8 cellular contexts compared by ENCODE assay signal in the genomic region with DNA sequence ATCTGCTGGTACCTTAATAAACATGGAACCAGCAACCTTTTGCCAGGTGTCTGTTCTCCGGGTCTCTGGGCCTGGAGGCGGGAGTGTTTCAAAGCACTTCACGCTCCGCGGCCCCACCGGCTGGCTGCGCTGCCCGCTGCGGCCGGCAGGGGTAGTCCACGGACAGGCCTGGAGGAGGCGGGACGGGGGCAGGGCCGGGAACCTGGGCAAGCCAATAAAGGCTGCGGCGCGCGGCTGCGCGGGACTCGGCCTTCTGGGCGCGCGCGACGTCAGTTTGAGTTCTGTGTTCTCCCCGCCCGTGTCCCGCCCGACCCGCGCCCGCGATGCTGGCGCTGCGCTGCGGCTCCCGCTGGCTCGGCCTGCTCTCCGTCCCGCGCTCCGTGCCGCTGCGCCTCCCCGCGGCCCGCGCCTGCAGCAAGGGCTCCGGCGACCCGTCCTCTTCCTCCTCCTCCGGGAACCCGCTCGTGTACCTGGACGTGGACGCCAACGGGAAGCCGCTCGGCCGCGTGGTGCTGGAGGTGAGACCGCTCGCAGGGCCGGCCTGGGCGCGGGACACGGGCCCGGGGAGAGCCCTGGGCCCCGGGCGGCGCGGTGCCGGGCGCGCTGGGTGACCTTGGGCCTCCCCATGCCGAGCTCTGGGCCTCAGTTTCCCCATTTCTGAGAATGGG. TPM values are rescaled to one million over a fixed set of nuclear protein-coding genes. Genes with fewer than 3 reads are reported as not detected.
A peak's percentile ranks its signal among the peaks of the same experiment; 100 is the strongest.
DNase-seq lines count a peak whose midpoint lies in the region; ATAC-seq, FAIRE-seq and TF ChIP-seq lines count a peak whose summit lies in the region.

Gene PPIF, plus strand, starts transcription at position 244 of the 668 bp plus-strand sequence. Its CDS starts 80 bp downstream, at position 324.

- TF ChIP-seq CTCF in HL-60 (IDR thresholded peaks at IDR 0.05; ENCODE audit: insufficient read depth, low read length) = peak; percentile 73
- peak; percentile 76 to 90 (median 83) for TF ChIP-seq CTCF in H1 (IDR thresholded peaks at IDR 0.05; ENCODE audit: control extremely low read depth in 1 of 3, insufficient read depth in 1 of 3, low read depth in 1 of 3, low read length in 3 of 3)

- peaks cover 0 to 14% (median 6%) of the 10 kb centered on the region in 4 experiments; a peak in 6 of 7 replicates for H3K4me1 ChIP-seq in H1 (replicated peaks in 1 of 4; ENCODE audit: control insufficient read depth in 3 of 4, insufficient read depth in 4 of 4, low read length in 3 of 4)
- H3K4me1 ChIP-seq in mesendoderm (ENCODE audit: control insufficient read depth, low read depth, low read length) = peaks cover 4% of the 10 kb centered on the region

- no peak within 1 kb of the TSS for H3K14ac ChIP-seq in H1 (ENCODE audit: insufficient read length)

- FAIRE-seq in H1 (lab: Jason Lieb, UNC) = no peak

- H3K27ac ChIP-seq in HL-60 (replicated peaks) (peak within 1 kb of the TSS; percentile 99), H1 (ENCODE audit: low read depth, low read length) (peak within 1 kb of the TSS; percentile 43; the same call in 1 of the 2 replicates), mesendoderm (ENCODE audit: low read depth, low read length) (no peak within 1 kb of the TSS)

- no peaks in the 10 kb centered on the region for H3K9me3 ChIP-seq in H1 (ENCODE audit: insufficient read depth in 2 of 2, low read depth in 1 of 2, low read length in 1 of 2)

- TF ChIP-seq RAD21 in H1 (IDR thresholded peaks at IDR 0.05 in 1 of 2, conservative IDR thresholded peaks at IDR 0.05 in 1 of 2; ENCODE audit: low read depth in 2 of 2, low read length in 2 of 2) = peak; percentile 59 to 68

- H2BK120ac ChIP-seq in H1 (replicated peaks; ENCODE audit: low read depth, low read length) (no peak within 1 kb of the TSS), mesendoderm (ENCODE audit: low read depth, low read length) (no peak within 1 kb of the TSS)

- no peak within 1 kb of the TSS for H2BK12ac ChIP-seq in H1 (ENCODE audit: low read depth, low read length)

- POLR2A ChIA-PET in H1 (lab: Charles Lee; ENCODE audit: partially characterized antibody) = interaction anchor here (0.8 to 2.2 kb wide), 12 partner anchors 11 to 190 kb away, joined by 3 to 12 read pairs (median 3); no protein-coding TSS in a partner anchor

- H3K23me2 ChIP-seq in H1 (ENCODE audit: low read depth, low read length) = peaks cover 8% of the 10 kb centered on the region; the same call in 1 of the 2 replicates

- H2BK15ac ChIP-seq in H1 (ENCODE audit: low read length) (peak within 1 kb of the TSS; percentile 29; the same call in 1 of the 2 replicates), mesendoderm (replicated peaks; ENCODE audit: low read depth) (no peak within 1 kb of the TSS)

- H2AK5ac ChIP-seq in H1 (ENCODE audit: low read depth, low read length) = no peak within 1 kb of the TSS
- H2AK5ac ChIP-seq in mesendoderm (ENCODE audit: low read length) = no peak within 1 kb of the TSS

- H2BK20ac ChIP-seq in H1 (ENCODE audit: low read length) = no peak within 1 kb of the TSS

- H3K9ac ChIP-seq in H1 (replicated peaks in 1 of 4; ENCODE audit: extremely low read depth in 1 of 4, low read depth in 3 of 4, low read length in 3 of 4) (peak within 1 kb of the TSS; percentile 21 to 93 (median 62); a peak in 6 of 7 replicates), mesendoderm (ENCODE audit: low read length) (peak within 1 kb of the TSS; percentile 89)

- ATAC-seq in GM19463 (IDR thresholded peaks at IDR 0.05; ENCODE audit: unreplicated experiment) = peak; percentile 77
- ATAC-seq in activated CD8-positive, alpha-beta memory T cell treated with anti-CD3 and anti-CD28 coated beads, Interleukin-2, amount 10 ng/mL, durations not matched to agents 7 days and 5 days = peak; percentile 90

- H4K91ac ChIP-seq in H1 (replicated peaks; ENCODE audit: insufficient read length, low read length) = peak within 1 kb of the TSS; percentile 94

- peak in 1 of 2 experiments; percentile 67; a peak in 1 of 3 replicates for TF ChIP-seq POLR2A in H1 (IDR thresholded peaks at IDR 0.05; ENCODE audit: control extremely low read depth in 1 of 2, low read depth in 2 of 2, low read length in 2 of 2)

- no peak for TF ChIP-seq EP300 in H1 (IDR thresholded peaks at IDR 0.05; ENCODE audit: borderline replicate concordance in 1 of 2, low read depth in 2 of 2, low read length in 2 of 2)

- DNase-seq in COR-L47 (lab: John Stamatoyannopoulos, UW) = peak; percentile 79
- DNase-seq in HL-60 (ENCODE audit: low read depth in 1 of 2, low spot score in 1 of 2) = peak; percentile 86 to 92
- peak; percentile 87 for DNase-seq in NK-92 treated with Interleukin-12 subunit alpha and Interleukin-12 subunit beta, amount 100 ng/mL, for 24 hours (lab: John Stamatoyannopoulos, UW)
- DNase-seq in activated CD8-positive, alpha-beta memory T cell treated with anti-CD3 and anti-CD28 coated beads, Interleukin-2, amount 10 ng/mL, durations not matched to agents 7 days and 5 days = peak; percentile 95
- peak; percentile 64 to 98 for DNase-seq in H1 (ENCODE audit: low read depth in 1 of 2, low spot score in 2 of 2)
- DNase-seq in mesendoderm = peak; percentile 93
- peak; percentile 93 for DNase-seq in stimulated activated CD8-positive, alpha-beta memory T cell treated with anti-CD3 and anti-CD28 coated beads, Interleukin-12 subunit alpha, Interleukin-12 subunit beta, amount 100 ng/mL, for 4 hours (ENCODE audit: low read depth)

- H4K8ac ChIP-seq in H1 (ENCODE audit: extremely low read depth, insufficient read depth, low read length) (peak within 1 kb of the TSS; percentile 92), mesendoderm (ENCODE audit: low read depth, low read length) (no peak within 1 kb of the TSS)

- no peak within 1 kb of the TSS for H3K56ac ChIP-seq in H1 (replicated peaks; ENCODE audit: insufficient read length, low read depth, low read length)
- H3K56ac ChIP-seq in mesendoderm (ENCODE audit: low read length) = peak within 1 kb of the TSS; percentile 97

- H2BK5ac ChIP-seq in H1 (ENCODE audit: low read depth, low read length) (no peak within 1 kb of the TSS), mesendoderm (ENCODE audit: low read length) (no peak within 1 kb of the TSS)

- H4K5ac ChIP-seq in H1 (ENCODE audit: insufficient read length, low read depth, low read length) = peak within 1 kb of the TSS; percentile 31
- H4K5ac ChIP-seq in mesendoderm (ENCODE audit: low read length) = no peak within 1 kb of the TSS

- peaks cover 78% of the 10 kb centered on the region for H3K4me1 Mint-ChIP-seq in activated CD8-positive, alpha-beta memory T cell treated with anti-CD3 and anti-CD28 coated beads, Interleukin-2, amount 10 ng/mL, durations not matched to agents 7 days and 5 days

- H3K4me2 ChIP-seq in H1 (ENCODE audit: insufficient read depth in 1 of 2, low read depth in 2 of 2, low read length in 2 of 2) (peak within 1 kb of the TSS; percentile 64 to 92), mesendoderm (ENCODE audit: low read length) (peak within 1 kb of the TSS; percentile 63)

- H3K23ac ChIP-seq in H1 (ENCODE audit: insufficient read length) (no peak within 1 kb of the TSS), mesendoderm (ENCODE audit: low read length) (peak within 1 kb of the TSS; percentile 85)

- WGBS in H1 (ENCODE audit: extremely low coverage in 1 of 2, insufficient coverage in 1 of 2, insufficient read length in 1 of 2, insufficient replicate concordance in 2 of 2, low coverage in 1 of 2, low lambda C conversion rate in 2 of 2, missing lambda C conversion rate in 1 of 2), 2 experiments = 2% methylated on average over 39 of the region's 77 CpGs; no CpG with 5 or more reads in 1 of the 2 experiments
- WGBS in mesendoderm (ENCODE audit: extremely low coverage, insufficient coverage, low lambda C conversion rate) = no CpG with 5 or more reads among the region's 77 CpGs

- H3K4me3 ChIP-seq in HL-60 (replicated peaks; ENCODE audit: insufficient read depth, low read length) (peak within 1 kb of the TSS; percentile 70), H1 (ENCODE audit: extremely low read depth in 1 of 4, insufficient read depth in 2 of 4, low read depth in 3 of 4, low read length in 4 of 4) (peak within 1 kb of the TSS; percentile 54 to 77 (median 58)), mesendoderm (ENCODE audit: low read length) (peak within 1 kb of the TSS; percentile 75)

- no peak within 1 kb of the TSS for H3K4ac ChIP-seq in H1 (replicated peaks; ENCODE audit: insufficient read length, low read depth, low read length)
- H3K4ac ChIP-seq in mesendoderm (ENCODE audit: low read depth, low read length) = peak within 1 kb of the TSS; percentile 49

- peak within 1 kb of the TSS; percentile 16 for H2AFZ ChIP-seq in H1 (ENCODE audit: low read length)

- peaks cover 12 to 15% of the 10 kb centered on the region in 2 experiments for H4K20me1 ChIP-seq in H1 (replicated peaks in 1 of 2; ENCODE audit: control insufficient read depth in 1 of 2, insufficient read depth in 2 of 2, low read length in 2 of 2)

- H3K18ac ChIP-seq in H1 (ENCODE audit: extremely low read depth, low read length) (peak within 1 kb of the TSS; percentile 93), mesendoderm (ENCODE audit: low read length) (peak within 1 kb of the TSS; percentile 35)

- H3K36me3 ChIP-seq in H1 (ENCODE audit: control insufficient read depth in 2 of 4, insufficient read depth in 4 of 4, low read length in 3 of 4) = peaks cover 12 to 30% (median 18%) of the 10 kb centered on the region in 4 experiments; a peak in 7 of 8 replicates
- peaks cover 6% of the 10 kb centered on the region for H3K36me3 ChIP-seq in mesendoderm (ENCODE audit: control insufficient read depth, insufficient read depth, low read length)

- peak within 1 kb of the TSS; percentile 85 for H3K4me3 Mint-ChIP-seq in activated CD8-positive, alpha-beta memory T cell treated with anti-CD3 and anti-CD28 coated beads, Interleukin-2, amount 10 ng/mL, durations not matched to agents 7 days and 5 days

- H3K27me3 ChIP-seq in HL-60 (ENCODE audit: insufficient read depth, poor library complexity, severe bottlenecking) (no peaks in the 10 kb centered on the region), H1 (replicated peaks in 1 of 4; ENCODE audit: control insufficient read depth in 3 of 4, extremely low read depth in 1 of 4, insufficient read depth in 3 of 4, low read length in 3 of 4) (no peaks in the 10 kb centered on the region), mesendoderm (ENCODE audit: insufficient read depth, low read length, poor library complexity) (no peaks in the 10 kb centered on the region)

- peaks cover 39% of the 10 kb centered on the region for H3K36me3 Mint-ChIP-seq in activated CD8-positive, alpha-beta memory T cell treated with anti-CD3 and anti-CD28 coated beads, Interleukin-2, amount 10 ng/mL, durations not matched to agents 7 days and 5 days

- H3K27me3 Mint-ChIP-seq in activated CD8-positive, alpha-beta memory T cell treated with anti-CD3 and anti-CD28 coated beads, Interleukin-2, amount 10 ng/mL, durations not matched to agents 7 days and 5 days = no peaks in the 10 kb centered on the region

- peaks cover 0 to 11% of the 10 kb centered on the region in 2 experiments; a peak in 1 of 4 replicates for H3K79me2 ChIP-seq in H1 (ENCODE audit: control insufficient read depth in 1 of 2, insufficient read depth in 2 of 2, low read length in 2 of 2)
- peaks cover 9% of the 10 kb centered on the region for H3K79me2 ChIP-seq in mesendoderm (ENCODE audit: control insufficient read depth, insufficient read depth, low read length)

- H3K9me3 Mint-ChIP-seq in activated CD8-positive, alpha-beta memory T cell treated with anti-CD3 and anti-CD28 coated beads, Interleukin-2, amount 10 ng/mL, durations not matched to agents 7 days and 5 days (ENCODE audit: low read depth) = no peaks in the 10 kb centered on the region

- H3K79me1 ChIP-seq in H1 (ENCODE audit: low read depth, low read length) = peaks cover 15% of the 10 kb centered on the region; the same call in 1 of the 2 replicates
- peaks cover 14% of the 10 kb centered on the region for H3K79me1 ChIP-seq in mesendoderm (ENCODE audit: low read length)

- peak within 1 kb of the TSS; percentile 89 for H3K27ac Mint-ChIP-seq in activated CD8-positive, alpha-beta memory T cell treated with anti-CD3 and anti-CD28 coated beads, Interleukin-2, amount 10 ng/mL, durations not matched to agents 7 days and 5 days

- CTCF ChIA-PET in activated CD8-positive, alpha-beta memory T cell treated with anti-CD3 and anti-CD28 coated beads, Interleukin-2, amount 10 ng/mL, durations not matched to agents 7 days and 5 days (lab: Charles Lee) = interaction anchor here (1.0 to 12.0 kb wide), 9 partner anchors 11 to 102 kb away, joined by 3 to 171 read pairs (median 6); no protein-coding TSS in a partner anchor
- CTCF ChIA-PET in H1 (lab: Charles Lee; ENCODE audit: partially characterized antibody) = interaction anchor here (0.6 to 6.6 kb wide), 19 partner anchors 11 to 811 kb away, joined by 3 to 50 read pairs (median 3); no protein-coding TSS in a partner anchor

RNA-seq across cellular contexts. Expression of gene PPIF, which starts in this region (rescaled TPM):
- total RNA-seq in activated CD8-positive, alpha-beta memory T cell treated with anti-CD3 and anti-CD28 coated beads, Interleukin-2, amount 10 ng/mL, durations not matched to agents 7 days and 5 days = 100 to 1,000 TPM; 119 to 144 TPM
- 70.2 and 74.9 TPM in 2 replicates for total RNA-seq in H1 (2021; fragmentation: NEBNext Ultra II Directional; extraction: Animal tissue kit (Norgen Biotek cat#: 25700))
- 77.6 and 107 TPM in 2 replicates for polyA plus RNA-seq in H1 (2011; rRNA removed)
- polyA plus RNA-seq in H1 (2011; cell fraction: cytosol; rRNA removed) = 91.0 TPM
- polyA plus RNA-seq in H1 (2011; cell fraction: nucleus; rRNA removed) = 104 TPM
- 66.7 to 100 TPM (median 84.3 TPM) in 4 replicates for polyA plus RNA-seq in H1 (2012, experiment 1 of 2)
- 67.0 TPM for polyA plus RNA-seq in H1 (2012, experiment 2 of 2)
- 54.5 TPM for polyA plus RNA-seq in H1 (2013, experiment 1 of 2)
- 54.9 TPM for polyA plus RNA-seq in H1 (2013, experiment 2 of 2)
- 62.8 and 81.2 TPM in 2 replicates for polyA minus RNA-seq in H1 (2011; rRNA and poly(A)+ RNA removed)
- polyA minus RNA-seq in H1 (2011; cell fraction: cytosol; rRNA and poly(A)+ RNA removed) = 40.5 TPM
- polyA minus RNA-seq in H1 (2011; cell fraction: nucleus; rRNA and poly(A)+ RNA removed) = 52.5 TPM
- 82.9 TPM for polyA plus RNA-seq in mesendoderm (2013, experiment 1 of 2)
- 81.0 TPM for polyA plus RNA-seq in mesendoderm (2013, experiment 2 of 2)
